In genomic region chr22:20247010-20247505, GRCh38 we compare ENCODE assay signal across 11 cellular contexts. TPM values are rescaled to one million over a fixed set of nuclear protein-coding genes. Genes with fewer than 3 reads are reported as not detected.
DNase-seq lines count a peak whose midpoint lies in the region; ATAC-seq and TF ChIP-seq lines count a peak whose summit lies in the region.
"Had no signal": no experiment of that assay in that cellular context is flagged by ENCODE, and none has a peak within 500 bp of the region (broad histone marks: within the 10 kb centered on the region; RNA-seq: fewer than 3 reads in every experiment).

No MANE protein-coding gene starts in this region.

- no peaks in the 10 kb centered on the region for H3K9me3 ChIP-seq in CD8-positive, alpha-beta T cell (ENCODE audit: low read length)

- H3K36me3 ChIP-seq in CD8-positive, alpha-beta T cell (ENCODE audit: insufficient read depth, low read length), result no peaks in the 10 kb centered on the region

- peaks cover 53% of the 10 kb centered on the region for H3K4me1 ChIP-seq in CD8-positive, alpha-beta T cell (ENCODE audit: insufficient read depth, low read length)

- no peak for DNase-seq in CD8-positive, alpha-beta T cell
- DNase-seq in SK-N-DZ (ENCODE audit: low spot score), result peak; percentile 62
- DNase-seq in left kidney (ENCODE audit: low read depth, low spot score), result peak; percentile 76
- no peak for DNase-seq in activated CD4-positive, alpha-beta T cell treated with anti-CD3 and anti-CD28 coated beads, Interleukin-2, amount 10 ng/mL, durations not matched to agents 24 days and 14 days
- DNase-seq in dermis blood vessel endothelial cell, result no peak
- DNase-seq in SW 1271 (lab: John Stamatoyannopoulos, UW), result no peak
- DNase-seq: activated CD4-positive, alpha-beta T cell treated with anti-CD3 and anti-CD28 coated beads, Interleukin-2, amount 50 U/mL, for 4 hours; NCI-H1694 treated with DMSO at 0.1 percent for 48 hours had no signal

- H3K9me3 Mint-ChIP-seq in CD8-positive, alpha-beta T cell, result no peaks in the 10 kb centered on the region
- no peaks in the 10 kb centered on the region for H3K9me3 Mint-ChIP-seq in activated CD4-positive, alpha-beta T cell treated with anti-CD3 and anti-CD28 coated beads, Interleukin-2, amount 10 ng/mL, durations not matched to agents 24 days and 14 days

- H3K4me3 ChIP-seq in CD8-positive, alpha-beta T cell (ENCODE audit: low read depth, low read length), result no peak overlapping the region
- H3K4me3 ChIP-seq: lung had no signal

- no peaks in the 10 kb centered on the region for H3K27me3 ChIP-seq in CD8-positive, alpha-beta T cell (ENCODE audit: insufficient read depth, low read length)

- H3K36me3 Mint-ChIP-seq in CD8-positive, alpha-beta T cell, result no peaks in the 10 kb centered on the region
- no peaks in the 10 kb centered on the region for H3K36me3 Mint-ChIP-seq in activated CD4-positive, alpha-beta T cell treated with anti-CD3 and anti-CD28 coated beads, Interleukin-2, amount 10 ng/mL, durations not matched to agents 24 days and 14 days (ENCODE audit: low read depth)

- no peak overlapping the region for H3K27ac ChIP-seq in CD8-positive, alpha-beta T cell (ENCODE audit: low read depth, low read length)

- CTCF ChIA-PET in CD8-positive, alpha-beta T cell (lab: Charles Lee), result interaction anchor here (1.5 kb wide), 1 partner anchor 90 kb away, joined by 3 read pairs; no protein-coding TSS in a partner anchor

- no peak for TF ChIP-seq CTCF in CD8-positive, alpha-beta T cell (IDR thresholded peaks at IDR 0.05)

- peak overlapping the region; percentile 62 for H3K27ac Mint-ChIP-seq in CD8-positive, alpha-beta T cell
- H3K27ac Mint-ChIP-seq in activated CD4-positive, alpha-beta T cell treated with anti-CD3 and anti-CD28 coated beads, Interleukin-2, amount 10 ng/mL, durations not matched to agents 24 days and 14 days, result no peak overlapping the region

- H3K27me3 Mint-ChIP-seq in CD8-positive, alpha-beta T cell (ENCODE audit: low read depth), result no peaks in the 10 kb centered on the region
- no peaks in the 10 kb centered on the region for H3K27me3 Mint-ChIP-seq in activated CD4-positive, alpha-beta T cell treated with anti-CD3 and anti-CD28 coated beads, Interleukin-2, amount 10 ng/mL, durations not matched to agents 24 days and 14 days

- no peak for ATAC-seq in CD8-positive, alpha-beta T cell
- ATAC-seq in GM21737 (IDR thresholded peaks at IDR 0.05; ENCODE audit: unreplicated experiment) (peak; percentile 37), esophagus mucosa (no peak)

- intact Hi-C loops in CD8-positive, alpha-beta T cell (cut with DNase I, micrococcal nuclease), result no loop called here
- intact Hi-C loops in activated CD4-positive, alpha-beta T cell treated with anti-CD3 and anti-CD28 coated beads, Interleukin-2, amount 10 ng/mL, durations not matched to agents 24 days and 14 days (cut with micrococcal nuclease), result no loop called here

- POLR2A ChIA-PET in CD8-positive, alpha-beta T cell (lab: Charles Lee), result no interaction called here

- H3K4me1 Mint-ChIP-seq in CD8-positive, alpha-beta T cell (ENCODE audit: low read depth), result peaks cover 38% of the 10 kb centered on the region
- peaks cover 24% of the 10 kb centered on the region for H3K4me1 Mint-ChIP-seq in activated CD4-positive, alpha-beta T cell treated with anti-CD3 and anti-CD28 coated beads, Interleukin-2, amount 10 ng/mL, durations not matched to agents 24 days and 14 days

- H3K4me3 Mint-ChIP-seq in CD8-positive, alpha-beta T cell, result no peak overlapping the region
- H3K4me3 Mint-ChIP-seq in activated CD4-positive, alpha-beta T cell treated with anti-CD3 and anti-CD28 coated beads, Interleukin-2, amount 10 ng/mL, durations not matched to agents 24 days and 14 days, result no peak overlapping the region

RNA-seq across cellular contexts. Expression of gene RTN4R, which starts 21.1 kb away (rescaled TPM):
- total RNA-seq in CD8-positive, alpha-beta T cell, result 1 to 10 TPM; 1.1 to 1.2 TPM
- polyA plus RNA-seq in SK-N-DZ (2014; cell fraction: cytosol; rRNA removed), result 10.6 and 16.7 TPM in 2 replicates
- 8.3 and 9.4 TPM in 2 replicates for polyA plus RNA-seq in SK-N-DZ (2014; cell fraction: nucleus; rRNA removed)
- 3.9 TPM for total RNA-seq in esophagus mucosa
- 1.6 and 1.7 TPM in 2 replicates for total RNA-seq in activated CD4-positive, alpha-beta T cell treated with anti-CD3 and anti-CD28 coated beads, Interleukin-2, amount 10 ng/mL, durations not matched to agents 24 days and 14 days
- 0.68 and 2.7 TPM in 2 replicates for total RNA-seq in dermis blood vessel endothelial cell

Comparison
In these comparisons a context has a peak if more than half of its experiments do, and no peak if none do; other contexts are left out.
1. DNase-seq: peak in SK-N-DZ (single experiment) and left kidney (single experiment); none in CD8-positive, alpha-beta T cell (0 of 7), activated CD4-positive, alpha-beta T cell treated with anti-CD3 and anti-CD28 coated beads, Interleukin-2, amount 10 ng/mL, durations not matched to agents 24 days and 14 days (single experiment), dermis blood vessel endothelial cell (single experiment) and SW 1271 (0 of 2).